11 cellular contexts compared by ENCODE assay signal in genomic region chr17:6642592-6642991, GRCh38. TPM values are rescaled to one million over a fixed set of nuclear protein-coding genes. Genes with fewer than 3 reads are reported as not detected.
DNase-seq lines count a peak whose midpoint lies in the region; ATAC-seq, FAIRE-seq and TF ChIP-seq lines count a peak whose summit lies in the region.
"Had no signal": no experiment of that assay in that cellular context is flagged by ENCODE, and none has a peak within 500 bp of the region (broad histone marks: within the 10 kb centered on the region; RNA-seq: fewer than 3 reads in every experiment).

No MANE protein-coding gene starts in this region.

- peaks cover 25% of the 10 kb centered on the region for H3K4me1 ChIP-seq in CD8-positive, alpha-beta T cell (ENCODE audit: insufficient read depth, low read length)
- H3K4me1 ChIP-seq in pancreas: peaks cover 8 to 23% (median 9%) of the 10 kb centered on the region in 3 donors

- CTCF ChIA-PET in CD8-positive, alpha-beta T cell (lab: Charles Lee): no interaction called here

- H3K9me3 ChIP-seq in CD8-positive, alpha-beta T cell (ENCODE audit: low read length): no peaks in the 10 kb centered on the region
- no peaks in the 10 kb centered on the region for H3K9me3 ChIP-seq in pancreas

- no peak for TF ChIP-seq RAD21 in Ishikawa (IDR thresholded peaks at IDR 0.05; ENCODE audit: low read depth)

- no peak for ATAC-seq in CD8-positive, alpha-beta T cell
- no peak for ATAC-seq in activated naive CD8-positive, alpha-beta T cell treated with anti-CD3 and anti-CD28 coated beads, Interleukin-2, amount 10 ng/mL, durations not matched to agents 7 days and 5 days (ENCODE audit: low read depth)
- ATAC-seq in naive B cell (ENCODE audit: low read depth in 2 of 2): no peak
- ATAC-seq in left lobe of liver: no peak
- ATAC-seq in pancreas: no peak

- FAIRE-seq in pancreas (lab: Jason Lieb, UNC): no peak

- no peak overlapping the region for H3K4me3 ChIP-seq in CD8-positive, alpha-beta T cell (ENCODE audit: low read depth, low read length)
- H3K4me3 ChIP-seq in pancreas: no peak overlapping the region

- H3K4me1 Mint-ChIP-seq in CD8-positive, alpha-beta T cell (ENCODE audit: low read depth): peaks cover 55% of the 10 kb centered on the region
- H3K4me1 Mint-ChIP-seq in activated naive CD8-positive, alpha-beta T cell treated with anti-CD3 and anti-CD28 coated beads, Interleukin-2, amount 10 ng/mL, durations not matched to agents 7 days and 5 days: peaks cover 50% of the 10 kb centered on the region
- H3K4me1 Mint-ChIP-seq in naive B cell: peaks cover 41 to 43% (median 43%) of the 10 kb centered on the region in 3 donors

- peaks cover 22% of the 10 kb centered on the region for H3K36me3 ChIP-seq in CD8-positive, alpha-beta T cell (ENCODE audit: insufficient read depth, low read length)
- peaks cover 0 to 11% (median 5%) of the 10 kb centered on the region in 3 donors for H3K36me3 ChIP-seq in pancreas

- H3K36me3 Mint-ChIP-seq in CD8-positive, alpha-beta T cell: peaks cover 56% of the 10 kb centered on the region
- peaks cover 17% of the 10 kb centered on the region for H3K36me3 Mint-ChIP-seq in activated naive CD8-positive, alpha-beta T cell treated with anti-CD3 and anti-CD28 coated beads, Interleukin-2, amount 10 ng/mL, durations not matched to agents 7 days and 5 days
- H3K36me3 Mint-ChIP-seq in naive B cell: no peaks in the 10 kb centered on the region

- WGBS in pancreas, 2 donors: 44 to 47% methylated on average over 2 of the region's 2 CpGs

- H3K27ac Mint-ChIP-seq in CD8-positive, alpha-beta T cell: peak overlapping the region; percentile 66
- H3K27ac Mint-ChIP-seq in activated naive CD8-positive, alpha-beta T cell treated with anti-CD3 and anti-CD28 coated beads, Interleukin-2, amount 10 ng/mL, durations not matched to agents 7 days and 5 days: no peak overlapping the region
- H3K27ac Mint-ChIP-seq in naive B cell: peak overlapping the region in 2 of 6 donors; percentile 18 to 47
- H3K27ac Mint-ChIP-seq: memory B cell had no signal

- no peaks in the 10 kb centered on the region for H3K27me3 ChIP-seq in CD8-positive, alpha-beta T cell (ENCODE audit: insufficient read depth, low read length)
- H3K27me3 ChIP-seq in pancreas: no peaks in the 10 kb centered on the region

- no peaks in the 10 kb centered on the region for H3K9me3 Mint-ChIP-seq in CD8-positive, alpha-beta T cell
- H3K9me3 Mint-ChIP-seq in activated naive CD8-positive, alpha-beta T cell treated with anti-CD3 and anti-CD28 coated beads, Interleukin-2, amount 10 ng/mL, durations not matched to agents 7 days and 5 days: no peaks in the 10 kb centered on the region
- no peaks in the 10 kb centered on the region for H3K9me3 Mint-ChIP-seq in naive B cell
- H3K9me3 Mint-ChIP-seq: memory B cell had no signal

- H3K27ac ChIP-seq in CD8-positive, alpha-beta T cell (ENCODE audit: low read depth, low read length): no peak overlapping the region
- no peak overlapping the region for H3K27ac ChIP-seq in pancreas

- POLR2A ChIA-PET in CD8-positive, alpha-beta T cell (lab: Charles Lee): no interaction called here
- POLR2A ChIA-PET in activated naive CD8-positive, alpha-beta T cell treated with anti-CD3 and anti-CD28 coated beads, Interleukin-2, amount 10 ng/mL, durations not matched to agents 7 days and 5 days (lab: Charles Lee): interaction anchor here (1.5 to 4.3 kb wide), 2 partner anchors 8 to 15 kb away, joined by 5 to 42 read pairs; partner anchors contain the start of genes C17orf100 and MED31

- H3K27me3 Mint-ChIP-seq in CD8-positive, alpha-beta T cell (ENCODE audit: low read depth): no peaks in the 10 kb centered on the region
- no peaks in the 10 kb centered on the region for H3K27me3 Mint-ChIP-seq in activated naive CD8-positive, alpha-beta T cell treated with anti-CD3 and anti-CD28 coated beads, Interleukin-2, amount 10 ng/mL, durations not matched to agents 7 days and 5 days
- H3K27me3 Mint-ChIP-seq in naive B cell: no peaks in the 10 kb centered on the region
- H3K27me3 Mint-ChIP-seq: memory B cell had no signal

- no peak for TF ChIP-seq CTCF in CD8-positive, alpha-beta T cell (IDR thresholded peaks at IDR 0.05)
- no peak for TF ChIP-seq CTCF in pancreas (IDR thresholded peaks at IDR 0.05)

- H3K4me3 Mint-ChIP-seq in CD8-positive, alpha-beta T cell: no peak overlapping the region
- H3K4me3 Mint-ChIP-seq in activated naive CD8-positive, alpha-beta T cell treated with anti-CD3 and anti-CD28 coated beads, Interleukin-2, amount 10 ng/mL, durations not matched to agents 7 days and 5 days: peak overlapping the region; percentile 53
- peak overlapping the region in 5 of 8 donors; percentile 30 to 95 (median 54) for H3K4me3 Mint-ChIP-seq in naive B cell

- DNase-seq in CD8-positive, alpha-beta T cell: no peak
- DNase-seq in activated naive CD8-positive, alpha-beta T cell treated with anti-CD3 and anti-CD28 coated beads, Interleukin-2, amount 10 ng/mL, durations not matched to agents 7 days and 5 days: no peak
- DNase-seq in naive B cell (no peak), NCI-H524 (lab: John Stamatoyannopoulos, UW) (no peak), left lobe of liver (ENCODE audit: low spot score) (no peak), pancreas (no peak), cerebellar cortex (ENCODE audit: low spot score) (no peak)
- DNase-seq: cerebellar nuclear complex; stimulated activated CD8-positive, alpha-beta memory T cell treated with anti-CD3 and anti-CD28 coated beads, Interleukin-4, amount 100 ng/mL, for 48 hours had no signal

- no peak for TF ChIP-seq EP300 in Ishikawa (IDR thresholded peaks at IDR 0.05; ENCODE audit: borderline replicate concordance)

- intact Hi-C loops in CD8-positive, alpha-beta T cell (cut with DNase I, micrococcal nuclease): loop anchor here (10.0 kb wide), 3 partner anchors 198 to 1158 kb away; partner anchors contain the start of genes DERL2 (in 1 of the 2), MIS12 (in 1 of the 2), NLRP1 (in 1 of the 2) and PIMREG (in 1 of the 2)
- intact Hi-C loops in pancreas (cut with DNase I): loop anchor here in 1 of 3 donors (10.0 kb wide), 1 partner anchor 168 kb away; no protein-coding TSS in a partner anchor

TF ChIP-seq in Ishikawa, 13 proteins besides CTCF, POLR2A, EP300 and RAD21 (continues in another document):
- TF ChIP-seq TAF1 (IDR thresholded peaks at IDR 0.05; ENCODE audit: low read depth) (no peak), CEBPB (IDR thresholded peaks at IDR 0.05) (peak; percentile 29; the same call in 1 of the 2 replicates), EGR1 (IDR thresholded peaks at IDR 0.05) (no peak), USF1 (IDR thresholded peaks at IDR 0.05) (no peak), MAX (IDR thresholded peaks at IDR 0.05) (no peak)

RNA-seq across cellular contexts. Expression of gene TXNDC17, which starts 1.7 kb away (rescaled TPM):
- total RNA-seq in CD8-positive, alpha-beta T cell: 10 to 100 TPM; 20.0 to 21.4 TPM
- total RNA-seq in activated naive CD8-positive, alpha-beta T cell treated with anti-CD3 and anti-CD28 coated beads, Interleukin-2, amount 10 ng/mL, durations not matched to agents 7 days and 5 days: 10 to 100 TPM; 52.7 to 54.6 TPM
- polyA plus RNA-seq in naive B cell (ENCODE audit: low read depth in 6 of 6): 10 to 100 TPM; 57.8 to 85.5 (median 64.4) TPM
- total RNA-seq in left lobe of liver: 59.2 TPM
- 10 to 100 TPM; 24.6 to 37.4 (median 31.5) TPM for total RNA-seq in pancreas
- 10 to 100 TPM; 77.7 to 81.1 TPM for polyA plus RNA-seq in pancreas

RNA-seq across cellular contexts. Expression of gene KIAA0753, which starts 2.1 kb away (rescaled TPM):
- total RNA-seq in CD8-positive, alpha-beta T cell: 1 to 10 TPM; 5.1 to 6.9 TPM
- 10 to 100 TPM; 17.0 to 18.2 TPM for total RNA-seq in activated naive CD8-positive, alpha-beta T cell treated with anti-CD3 and anti-CD28 coated beads, Interleukin-2, amount 10 ng/mL, durations not matched to agents 7 days and 5 days
- polyA plus RNA-seq in naive B cell (ENCODE audit: low read depth in 6 of 6) (1 to 10 TPM; 2.8 to 5.9 (median 3.2) TPM), pancreas (1 to 10 TPM; 4.4 to 6.4 TPM)
- total RNA-seq in left lobe of liver (3.1 TPM), pancreas (10 to 100 TPM in 1 of 6 donors, 1 to 10 TPM in 5; 4.6 to 10.6 (median 6.0) TPM)

RNA-seq across cellular contexts. Expression of gene MED31, which starts 8.8 kb away (rescaled TPM):
- total RNA-seq in CD8-positive, alpha-beta T cell: 10 to 100 TPM; 21.4 to 25.6 TPM
- total RNA-seq in activated naive CD8-positive, alpha-beta T cell treated with anti-CD3 and anti-CD28 coated beads, Interleukin-2, amount 10 ng/mL, durations not matched to agents 7 days and 5 days: 10 to 100 TPM; 23.1 to 23.2 TPM
- polyA plus RNA-seq in naive B cell (ENCODE audit: low read depth in 6 of 6) (10 to 100 TPM; 25.7 to 33.8 (median 31.0) TPM), pancreas (10 to 100 TPM in 1 of 2 donors, 1 to 10 TPM in 1; 7.0 to 14.5 TPM)
- total RNA-seq in left lobe of liver (6.5 TPM), pancreas (1 to 10 TPM; 2.2 to 7.5 (median 5.6) TPM)

RNA-seq across cellular contexts. Expression of gene C17orf100, which starts 9.0 kb away (rescaled TPM):
- total RNA-seq in CD8-positive, alpha-beta T cell: under 1 TPM; 0.39 to 0.73 TPM
- total RNA-seq in activated naive CD8-positive, alpha-beta T cell treated with anti-CD3 and anti-CD28 coated beads, Interleukin-2, amount 10 ng/mL, durations not matched to agents 7 days and 5 days: 1 to 10 TPM; 2.0 to 2.5 TPM
- 10 to 100 TPM in 3 of 6 donors, 1 to 10 TPM in 3; 6.6 to 16.8 (median 9.7) TPM for polyA plus RNA-seq in naive B cell (ENCODE audit: low read depth in 6 of 6)
- 1.9 TPM for total RNA-seq in left lobe of liver
- total RNA-seq in pancreas: 1 to 10 TPM in 5 of 6 donors, under 1 TPM in 1; 0.91 to 2.7 (median 2.2) TPM
- 1 to 10 TPM; 3.3 to 5.8 TPM for polyA plus RNA-seq in pancreas
